Comparison of ENCODE assay signal across 1 cellular context in the genomic region with DNA sequence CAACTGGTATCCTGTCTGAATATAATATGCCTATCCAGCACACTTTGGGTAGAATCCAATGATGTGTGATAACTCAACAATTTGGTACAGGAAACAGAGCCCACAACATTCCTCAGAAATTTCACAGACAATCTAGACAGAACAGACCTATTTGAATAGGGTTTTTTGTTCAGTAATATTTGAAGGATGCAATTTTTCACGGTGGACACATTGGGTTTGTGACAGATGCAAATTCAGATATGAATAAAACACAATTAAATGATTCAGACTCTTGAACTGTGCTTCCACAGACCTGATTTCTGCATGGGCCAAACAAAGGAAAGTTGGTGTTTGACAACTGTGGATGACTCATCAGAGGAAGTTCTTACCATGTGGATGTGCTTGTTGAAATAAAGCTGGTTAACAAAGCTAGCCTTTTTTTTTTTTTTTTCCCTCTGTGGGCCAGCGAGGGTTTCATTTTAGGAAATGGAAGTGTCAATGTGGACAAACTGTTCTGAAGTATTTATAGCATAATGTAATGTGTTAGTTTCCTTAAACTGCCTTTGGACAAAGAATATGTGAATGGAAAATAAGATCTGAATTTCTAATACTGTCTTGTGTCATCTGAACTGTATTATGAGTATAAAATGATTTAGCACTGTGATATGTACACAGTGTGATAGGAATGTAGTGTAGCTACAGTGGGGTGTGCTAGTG.
TF ChIP-seq lines count a peak whose summit lies in the region.

No MANE protein-coding gene starts in this region.

TF ChIP-seq in HCT116, 20 proteins besides CTCF, POLR2A, EP300 and RAD21 (continued from another document):
- TF ChIP-seq, protein P1, sequence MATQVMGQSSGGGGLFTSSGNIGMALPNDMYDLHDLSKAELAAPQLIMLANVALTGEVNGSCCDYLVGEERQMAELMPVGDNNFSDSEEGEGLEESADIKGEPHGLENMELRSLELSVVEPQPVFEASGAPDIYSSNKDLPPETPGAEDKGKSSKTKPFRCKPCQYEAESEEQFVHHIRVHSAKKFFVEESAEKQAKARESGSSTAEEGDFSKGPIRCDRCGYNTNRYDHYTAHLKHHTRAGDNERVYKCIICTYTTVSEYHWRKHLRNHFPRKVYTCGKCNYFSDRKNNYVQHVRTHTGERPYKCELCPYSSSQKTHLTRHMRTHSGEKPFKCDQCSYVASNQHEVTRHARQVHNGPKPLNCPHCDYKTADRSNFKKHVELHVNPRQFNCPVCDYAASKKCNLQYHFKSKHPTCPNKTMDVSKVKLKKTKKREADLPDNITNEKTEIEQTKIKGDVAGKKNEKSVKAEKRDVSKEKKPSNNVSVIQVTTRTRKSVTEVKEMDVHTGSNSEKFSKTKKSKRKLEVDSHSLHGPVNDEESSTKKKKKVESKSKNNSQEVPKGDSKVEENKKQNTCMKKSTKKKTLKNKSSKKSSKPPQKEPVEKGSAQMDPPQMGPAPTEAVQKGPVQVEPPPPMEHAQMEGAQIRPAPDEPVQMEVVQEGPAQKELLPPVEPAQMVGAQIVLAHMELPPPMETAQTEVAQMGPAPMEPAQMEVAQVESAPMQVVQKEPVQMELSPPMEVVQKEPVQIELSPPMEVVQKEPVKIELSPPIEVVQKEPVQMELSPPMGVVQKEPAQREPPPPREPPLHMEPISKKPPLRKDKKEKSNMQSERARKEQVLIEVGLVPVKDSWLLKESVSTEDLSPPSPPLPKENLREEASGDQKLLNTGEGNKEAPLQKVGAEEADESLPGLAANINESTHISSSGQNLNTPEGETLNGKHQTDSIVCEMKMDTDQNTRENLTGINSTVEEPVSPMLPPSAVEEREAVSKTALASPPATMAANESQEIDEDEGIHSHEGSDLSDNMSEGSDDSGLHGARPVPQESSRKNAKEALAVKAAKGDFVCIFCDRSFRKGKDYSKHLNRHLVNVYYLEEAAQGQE (IDR thresholded peaks at IDR 0.05; ENCODE audit: low read depth) = no peak
- TF ChIP-seq YY1 (IDR thresholded peaks at IDR 0.05; ENCODE audit: extremely low read depth, insufficient replicate concordance, low read depth, low read length) (no peak), EGR1 (IDR thresholded peaks at IDR 0.05; ENCODE audit: low read depth) (no peak), ZNF274 (IDR thresholded peaks at IDR 0.05; ENCODE audit: low read depth, low read length) (no peak), EZH2phosphoT487 (IDR thresholded peaks at IDR 0.05; ENCODE audit: borderline replicate concordance) (no peak), POLR2AphosphoS5 (IDR thresholded peaks at IDR 0.05; ENCODE audit: low read depth, low read length) (no peak), ELF1 (IDR thresholded peaks at IDR 0.05; ENCODE audit: borderline replicate concordance, low read depth) (no peak), SRF (IDR thresholded peaks at IDR 0.05; ENCODE audit: low read depth) (peak; percentile 47; the same call in 1 of the 2 replicates), EZH2 (IDR thresholded peaks at IDR 0.05) (no peak), CEBPB (IDR thresholded peaks at IDR 0.05; ENCODE audit: low read depth) (peak; percentile 48), JUND (IDR thresholded peaks at IDR 0.05) (peak; percentile 85), ZFX (IDR thresholded peaks at IDR 0.05) (no peak), TCF7L2 (IDR thresholded peaks at IDR 0.05; ENCODE audit: borderline replicate concordance, extremely low read depth, insufficient read depth, insufficient read length) (no peak), SIN3A (IDR thresholded peaks at IDR 0.05; ENCODE audit: low read depth) (peak; percentile 65; the same call in 1 of the 2 replicates), SP1 (IDR thresholded peaks at IDR 0.05; ENCODE audit: low read depth) (peak; percentile 47), CBX3 (IDR thresholded peaks at IDR 0.05; ENCODE audit: low read depth) (peak; percentile 62; the same call in 1 of the 2 replicates)
- TF ChIP-seq, protein P2, sequence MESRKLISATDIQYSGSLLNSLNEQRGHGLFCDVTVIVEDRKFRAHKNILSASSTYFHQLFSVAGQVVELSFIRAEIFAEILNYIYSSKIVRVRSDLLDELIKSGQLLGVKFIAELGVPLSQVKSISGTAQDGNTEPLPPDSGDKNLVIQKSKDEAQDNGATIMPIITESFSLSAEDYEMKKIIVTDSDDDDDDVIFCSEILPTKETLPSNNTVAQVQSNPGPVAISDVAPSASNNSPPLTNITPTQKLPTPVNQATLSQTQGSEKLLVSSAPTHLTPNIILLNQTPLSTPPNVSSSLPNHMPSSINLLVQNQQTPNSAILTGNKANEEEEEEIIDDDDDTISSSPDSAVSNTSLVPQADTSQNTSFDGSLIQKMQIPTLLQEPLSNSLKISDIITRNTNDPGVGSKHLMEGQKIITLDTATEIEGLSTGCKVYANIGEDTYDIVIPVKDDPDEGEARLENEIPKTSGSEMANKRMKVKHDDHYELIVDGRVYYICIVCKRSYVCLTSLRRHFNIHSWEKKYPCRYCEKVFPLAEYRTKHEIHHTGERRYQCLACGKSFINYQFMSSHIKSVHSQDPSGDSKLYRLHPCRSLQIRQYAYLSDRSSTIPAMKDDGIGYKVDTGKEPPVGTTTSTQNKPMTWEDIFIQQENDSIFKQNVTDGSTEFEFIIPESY (IDR thresholded peaks at IDR 0.05; ENCODE audit: extremely low read depth, insufficient replicate concordance, low read length) = no peak
- TF ChIP-seq, protein P3, sequence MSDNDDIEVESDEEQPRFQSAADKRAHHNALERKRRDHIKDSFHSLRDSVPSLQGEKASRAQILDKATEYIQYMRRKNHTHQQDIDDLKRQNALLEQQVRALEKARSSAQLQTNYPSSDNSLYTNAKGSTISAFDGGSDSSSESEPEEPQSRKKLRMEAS (IDR thresholded peaks at IDR 0.05) = peak; percentile 87
TF ChIP-seq in HCT116: peak in this region for 9.
